In genomic region chr13:112068531-112069062, GRCh38 we compare ENCODE assay signal across 16 cellular contexts. TPM values are rescaled to one million over a fixed set of nuclear protein-coding genes. Genes with fewer than 3 reads are reported as not detected.
A peak's percentile ranks its signal among the peaks of the same experiment; 100 is the strongest.
DNase-seq lines count a peak whose midpoint lies in the region; ATAC-seq lines count a peak whose summit lies in the region.
"Had no signal": no experiment of that assay in that cellular context is flagged by ENCODE, and none has a peak within 500 bp of the region (broad histone marks: within the 10 kb centered on the region; RNA-seq: fewer than 3 reads in every experiment).

No MANE protein-coding gene starts in this region.

- peaks cover 16% of the 10 kb centered on the region for H3K4me1 ChIP-seq in mesodermal cell (ENCODE audit: control insufficient read depth, insufficient read depth, low read length, poor library complexity, severe bottlenecking)
- H3K4me1 ChIP-seq: parathyroid adenoma had no signal

- ATAC-seq in activated naive CD8-positive, alpha-beta T cell treated with anti-CD3 and anti-CD28 coated beads, Interleukin-2, amount 10 ng/mL, durations not matched to agents 7 days and 5 days (ENCODE audit: low read depth): no peak
- ATAC-seq in GM19351 (IDR thresholded peaks at IDR 0.05; ENCODE audit: unreplicated experiment): no peak
- ATAC-seq: activated T-cell treated with anti-CD3 and anti-CD28 coated beads, Interleukin-2, amount 50 U/mL, for 4 hours; left lung had no signal

- H3K27ac ChIP-seq in mesodermal cell (ENCODE audit: low read depth, low read length, severe bottlenecking) (no peak overlapping the region), caudate nucleus (ENCODE audit: low read depth, low read length) (no peak overlapping the region)
- H3K27ac ChIP-seq: epithelial cell of prostate, left lung, parathyroid adenoma, thyroid gland had no signal

- no peaks in the 10 kb centered on the region for H3K9me3 ChIP-seq in mesodermal cell (ENCODE audit: control insufficient read depth, low read length)
- H3K9me3 ChIP-seq: left lung, thyroid gland had no signal

- WGBS in mesodermal cell (ENCODE audit: insufficient coverage in 2 of 2), 2 experiments: 0 to 1% methylated on average over 44 to 65 of the region's 80 CpGs

- no peaks in the 10 kb centered on the region for H3K36me3 ChIP-seq in mesodermal cell (ENCODE audit: control insufficient read depth, insufficient read depth, low read length)
- H3K36me3 ChIP-seq: left lung, thyroid gland had no signal

- H3K4me3 Mint-ChIP-seq in activated naive CD8-positive, alpha-beta T cell treated with anti-CD3 and anti-CD28 coated beads, Interleukin-2, amount 10 ng/mL, durations not matched to agents 7 days and 5 days: peak overlapping the region; percentile 19
- H3K4me3 Mint-ChIP-seq: activated T-cell treated with anti-CD3 and anti-CD28 coated beads, Interleukin-2, amount 50 U/mL, for 4 hours had no signal

- POLR2A ChIA-PET in activated naive CD8-positive, alpha-beta T cell treated with anti-CD3 and anti-CD28 coated beads, Interleukin-2, amount 10 ng/mL, durations not matched to agents 7 days and 5 days (lab: Charles Lee): no interaction called here

- peaks cover 7% of the 10 kb centered on the region for H3K9me3 Mint-ChIP-seq in activated naive CD8-positive, alpha-beta T cell treated with anti-CD3 and anti-CD28 coated beads, Interleukin-2, amount 10 ng/mL, durations not matched to agents 7 days and 5 days

- peaks cover 1% of the 10 kb centered on the region for H3K4me1 Mint-ChIP-seq in activated naive CD8-positive, alpha-beta T cell treated with anti-CD3 and anti-CD28 coated beads, Interleukin-2, amount 10 ng/mL, durations not matched to agents 7 days and 5 days

- peak overlapping the region; percentile 63 for H3K27ac Mint-ChIP-seq in activated naive CD8-positive, alpha-beta T cell treated with anti-CD3 and anti-CD28 coated beads, Interleukin-2, amount 10 ng/mL, durations not matched to agents 7 days and 5 days

- peak overlapping the region; percentile 1 for H3K4me3 ChIP-seq in mesodermal cell (ENCODE audit: extremely low read depth, insufficient read depth, low read length, poor library complexity, severe bottlenecking)
- H3K4me3 ChIP-seq: left lung, thyroid gland had no signal

- peaks cover 5% of the 10 kb centered on the region for H3K36me3 Mint-ChIP-seq in activated naive CD8-positive, alpha-beta T cell treated with anti-CD3 and anti-CD28 coated beads, Interleukin-2, amount 10 ng/mL, durations not matched to agents 7 days and 5 days

- H3K27me3 Mint-ChIP-seq in activated naive CD8-positive, alpha-beta T cell treated with anti-CD3 and anti-CD28 coated beads, Interleukin-2, amount 10 ng/mL, durations not matched to agents 7 days and 5 days: peaks cover 56% of the 10 kb centered on the region

- DNase-seq in NCI-H1092 treated with DMSO at 0.1 percent for 48 hours (lab: John Stamatoyannopoulos, UW) (peak; percentile 49), NCI-H1092 (lab: John Stamatoyannopoulos, UW) (no peak), COLO668 (lab: John Stamatoyannopoulos, UW; ENCODE audit: unreplicated experiment) (peak; percentile 85), caudate nucleus (lab: John Stamatoyannopoulos, UW) (no peak), medulla oblongata (ENCODE audit: extremely low spot score) (no peak)
- no peak for DNase-seq in activated naive CD8-positive, alpha-beta T cell treated with anti-CD3 and anti-CD28 coated beads, Interleukin-2, amount 10 ng/mL, durations not matched to agents 7 days and 5 days
- DNase-seq: activated T-cell treated with anti-CD3 and anti-CD28 coated beads, Interleukin-2, amount 50 U/mL, for 4 hours; MV-4-11; stimulated activated CD4-positive, alpha-beta T cell treated with anti-CD3 and anti-CD28 coated beads, Interleukin-12 subunit alpha, Interleukin-12 subunit beta, amount 100 ng/mL, for 4 hours had no signal

RNA-seq across cellular contexts. Expression of gene SOX1, which starts 1.6 kb away (rescaled TPM):
- not detected for total RNA-seq in activated naive CD8-positive, alpha-beta T cell treated with anti-CD3 and anti-CD28 coated beads, Interleukin-2, amount 10 ng/mL, durations not matched to agents 7 days and 5 days
- polyA plus RNA-seq in mesodermal cell (2013, experiment 1 of 2): 0.29 TPM
- polyA plus RNA-seq in mesodermal cell (2013, experiment 2 of 2): 0.25 TPM
- total RNA-seq: bronchial epithelial cell, left lung had no signal

Comparison
In these comparisons a context has a peak if more than half of its experiments do, and no peak if none do; other contexts are left out.
1. DNase-seq: peak in NCI-H1092 treated with DMSO at 0.1 percent for 48 hours (single experiment) and COLO668 (single experiment); none in NCI-H1092 (single experiment), activated naive CD8-positive, alpha-beta T cell treated with anti-CD3 and anti-CD28 coated beads, Interleukin-2, amount 10 ng/mL, durations not matched to agents 7 days and 5 days (single experiment), caudate nucleus (0 of 61) and medulla oblongata (single experiment).